17 cellular contexts compared by ENCODE assay signal in genomic region chr14:50014809-50015208, GRCh38.
DNase-seq lines count a peak whose midpoint lies in the region; ATAC-seq and TF ChIP-seq lines count a peak whose summit lies in the region.
"Had no signal": no experiment of that assay in that cellular context is flagged by ENCODE, and none has a peak within 500 bp of the region (broad histone marks: within the 10 kb centered on the region; RNA-seq: fewer than 3 reads in every experiment).

No MANE protein-coding gene starts in this region.

- H3K27me3 ChIP-seq in RWPE2 (ENCODE audit: insufficient read depth, poor library complexity, severe bottlenecking): no peaks in the 10 kb centered on the region
- H3K27me3 ChIP-seq: BLaER1 had no signal

- TF ChIP-seq CTCF in RWPE2 (IDR thresholded peaks at IDR 0.05; ENCODE audit: poor library complexity, severe bottlenecking): no peak

- H3K9me3 Mint-ChIP-seq in activated naive CD8-positive, alpha-beta T cell treated with anti-CD3 and anti-CD28 coated beads, Interleukin-2, amount 10 ng/mL, durations not matched to agents 7 days and 5 days: peaks cover 6% of the 10 kb centered on the region
- H3K9me3 Mint-ChIP-seq in activated naive CD8-positive, alpha-beta T cell treated with anti-CD3 and anti-CD28 coated beads for 36 hours: peaks cover 6% of the 10 kb centered on the region
- H3K9me3 Mint-ChIP-seq in stimulated activated memory B cell treated with anti-CD40 and anti-IgM and Interleukin-4, amounts not matched to agents 10 μg/mL and 1 μg/mL and 100 μg/mL, for 72 hours: peaks cover 2% of the 10 kb centered on the region

- no peak for ATAC-seq in activated naive CD8-positive, alpha-beta T cell treated with anti-CD3 and anti-CD28 coated beads, Interleukin-2, amount 10 ng/mL, durations not matched to agents 7 days and 5 days (ENCODE audit: low read depth)
- ATAC-seq in RWPE2 (ENCODE audit: low read depth): no peak
- no peak for ATAC-seq in stimulated activated memory B cell treated with anti-CD40 and anti-IgM and Interleukin-4, amounts not matched to agents 10 μg/mL and 1 μg/mL and 100 μg/mL, for 72 hours
- no peak for ATAC-seq in GM18870 (IDR thresholded peaks at IDR 0.05; ENCODE audit: unreplicated experiment)

- H3K4me3 ChIP-seq in RWPE2 (ENCODE audit: severe bottlenecking): no peak overlapping the region
- H3K4me3 ChIP-seq: BLaER1 had no signal

- peak overlapping the region; percentile 95 for H3K27ac ChIP-seq in RWPE2 (ENCODE audit: poor library complexity, severe bottlenecking)
- H3K27ac ChIP-seq in epithelial cell of prostate: peak overlapping the region; percentile 90
- H3K27ac ChIP-seq: BLaER1 had no signal

- peak overlapping the region; percentile 49 for H3K27ac Mint-ChIP-seq in activated naive CD8-positive, alpha-beta T cell treated with anti-CD3 and anti-CD28 coated beads, Interleukin-2, amount 10 ng/mL, durations not matched to agents 7 days and 5 days
- H3K27ac Mint-ChIP-seq in activated naive CD8-positive, alpha-beta T cell treated with anti-CD3 and anti-CD28 coated beads for 36 hours: no peak overlapping the region
- H3K27ac Mint-ChIP-seq in stimulated activated memory B cell treated with anti-CD40 and anti-IgM and Interleukin-4, amounts not matched to agents 10 μg/mL and 1 μg/mL and 100 μg/mL, for 72 hours: peak overlapping the region; percentile 61

- peaks cover 21% of the 10 kb centered on the region for H3K4me1 Mint-ChIP-seq in activated naive CD8-positive, alpha-beta T cell treated with anti-CD3 and anti-CD28 coated beads, Interleukin-2, amount 10 ng/mL, durations not matched to agents 7 days and 5 days
- peaks cover 11% of the 10 kb centered on the region for H3K4me1 Mint-ChIP-seq in activated naive CD8-positive, alpha-beta T cell treated with anti-CD3 and anti-CD28 coated beads for 36 hours
- peaks cover 48% of the 10 kb centered on the region for H3K4me1 Mint-ChIP-seq in stimulated activated memory B cell treated with anti-CD40 and anti-IgM and Interleukin-4, amounts not matched to agents 10 μg/mL and 1 μg/mL and 100 μg/mL, for 72 hours

- H3K9me3 ChIP-seq in RWPE2 (ENCODE audit: severe bottlenecking): no peaks in the 10 kb centered on the region

- DNase-seq in activated naive CD8-positive, alpha-beta T cell treated with anti-CD3 and anti-CD28 coated beads, Interleukin-2, amount 10 ng/mL, durations not matched to agents 7 days and 5 days: no peak
- no peak for DNase-seq in activated naive CD8-positive, alpha-beta T cell treated with anti-CD3 and anti-CD28 coated beads for 36 hours
- DNase-seq in RWPE2 (ENCODE audit: low spot score) (no peak), epithelial cell of prostate (ENCODE audit: low read depth, low spot score) (no peak), NCI-H2081 (lab: John Stamatoyannopoulos, UW) (no peak), CD1c-positive myeloid dendritic cell (ENCODE audit: extremely low spot score) (no peak)
- DNase-seq: GF-D8, H7, NCI-H1105, NCI-H1694 treated with DMSO at 0.1 percent for 48 hours, NCI-H226, NCI-H69, OCI-M1 had no signal

- H3K36me3 Mint-ChIP-seq in activated naive CD8-positive, alpha-beta T cell treated with anti-CD3 and anti-CD28 coated beads, Interleukin-2, amount 10 ng/mL, durations not matched to agents 7 days and 5 days: peaks cover 53% of the 10 kb centered on the region
- peaks cover 19% of the 10 kb centered on the region for H3K36me3 Mint-ChIP-seq in activated naive CD8-positive, alpha-beta T cell treated with anti-CD3 and anti-CD28 coated beads for 36 hours
- H3K36me3 Mint-ChIP-seq in stimulated activated memory B cell treated with anti-CD40 and anti-IgM and Interleukin-4, amounts not matched to agents 10 μg/mL and 1 μg/mL and 100 μg/mL, for 72 hours: peaks cover 25% of the 10 kb centered on the region

- peaks cover 33% of the 10 kb centered on the region for H3K4me1 ChIP-seq in RWPE2 (ENCODE audit: insufficient read depth, poor library complexity, severe bottlenecking)
- H3K4me1 ChIP-seq: BLaER1 had no signal

- H3K4me3 Mint-ChIP-seq in activated naive CD8-positive, alpha-beta T cell treated with anti-CD3 and anti-CD28 coated beads, Interleukin-2, amount 10 ng/mL, durations not matched to agents 7 days and 5 days: no peak overlapping the region
- no peak overlapping the region for H3K4me3 Mint-ChIP-seq in activated naive CD8-positive, alpha-beta T cell treated with anti-CD3 and anti-CD28 coated beads for 36 hours
- no peak overlapping the region for H3K4me3 Mint-ChIP-seq in stimulated activated memory B cell treated with anti-CD40 and anti-IgM and Interleukin-4, amounts not matched to agents 10 μg/mL and 1 μg/mL and 100 μg/mL, for 72 hours
- H3K4me3 Mint-ChIP-seq: IgD-negative memory B cell had no signal

- no peaks in the 10 kb centered on the region for H3K36me3 ChIP-seq in RWPE2 (ENCODE audit: low read depth)
- H3K36me3 ChIP-seq: BLaER1 had no signal

- POLR2A ChIA-PET in activated naive CD8-positive, alpha-beta T cell treated with anti-CD3 and anti-CD28 coated beads, Interleukin-2, amount 10 ng/mL, durations not matched to agents 7 days and 5 days (lab: Charles Lee): interaction anchor here (0.6 to 4.3 kb wide), 3 partner anchors 13 to 162 kb away, joined by 3 to 32 read pairs (median 3); partner anchors contain the start of gene NEMF

- H3K27me3 Mint-ChIP-seq in activated naive CD8-positive, alpha-beta T cell treated with anti-CD3 and anti-CD28 coated beads, Interleukin-2, amount 10 ng/mL, durations not matched to agents 7 days and 5 days: no peaks in the 10 kb centered on the region
- no peaks in the 10 kb centered on the region for H3K27me3 Mint-ChIP-seq in activated naive CD8-positive, alpha-beta T cell treated with anti-CD3 and anti-CD28 coated beads for 36 hours
- no peaks in the 10 kb centered on the region for H3K27me3 Mint-ChIP-seq in stimulated activated memory B cell treated with anti-CD40 and anti-IgM and Interleukin-4, amounts not matched to agents 10 μg/mL and 1 μg/mL and 100 μg/mL, for 72 hours
- H3K27me3 Mint-ChIP-seq: IgD-negative memory B cell had no signal
